In the genomic region with DNA sequence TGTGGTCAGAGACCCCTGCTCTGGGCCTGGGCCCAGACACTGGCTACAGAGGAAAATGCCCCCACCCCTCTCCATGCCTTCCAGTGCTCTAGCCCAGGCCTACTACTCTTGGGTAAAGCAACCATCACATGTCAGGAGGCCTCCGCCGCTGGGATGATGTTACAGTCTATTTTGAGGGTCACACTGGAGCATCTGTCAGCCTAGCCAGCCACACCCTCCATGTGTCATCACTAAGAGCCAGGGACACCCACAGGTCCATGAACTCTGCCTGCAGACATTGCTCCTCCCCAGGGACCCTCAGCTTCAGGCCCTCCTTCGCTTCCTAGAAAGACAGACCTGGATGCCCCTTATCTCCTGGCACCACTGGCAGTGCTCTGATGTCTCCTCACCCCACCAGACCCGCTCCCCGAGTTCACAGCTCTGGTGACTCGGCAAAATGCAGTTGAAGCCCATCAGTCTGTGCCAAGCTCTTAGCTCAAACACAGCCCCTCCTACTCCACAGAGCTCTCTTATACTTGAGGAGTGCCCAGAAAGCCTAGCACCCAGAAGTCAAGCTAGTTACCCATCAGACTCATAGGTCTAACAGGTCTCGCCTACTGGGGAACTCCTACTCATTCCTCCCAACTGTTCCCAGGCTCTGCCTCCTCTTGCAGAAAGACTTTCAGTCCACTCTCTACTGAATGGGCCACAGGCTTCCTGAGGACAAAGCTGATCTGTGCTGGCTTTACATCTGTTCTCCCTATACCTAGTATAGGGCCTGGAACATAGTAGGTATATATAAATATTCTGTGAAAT, we compare ENCODE assay signal across 1 cellular context.
TF ChIP-seq lines count a peak whose summit lies in the region.

No MANE protein-coding gene starts in this region.

TF ChIP-seq in K562, 482 proteins besides CTCF, POLR2A, EP300 and RAD21 (continued from another document and continues in another):
- TF ChIP-seq JUN (IDR thresholded peaks at IDR 0.05; ENCODE audit: borderline replicate concordance, low read depth, low read length) (no peak), JUN (CRISPR knock-in tag; IDR thresholded peaks at IDR 0.05; ENCODE audit: borderline replicate concordance) (no peak), TFAM (CRISPR knock-in tag; conservative IDR thresholded peaks at IDR 0.05) (no peak), GABPB1 (CRISPR knock-in tag; IDR thresholded peaks at IDR 0.05) (no peak), ZNF76 (CRISPR knock-in tag; IDR thresholded peaks at IDR 0.05; ENCODE audit: borderline replicate concordance) (no peak), PURB (CRISPR knock-in tag; IDR thresholded peaks at IDR 0.05; ENCODE audit: low read depth) (no peak), SNRNP70 (optimal IDR thresholded peaks at IDR 0.05; ENCODE audit: low read depth, low read length) (no peak), CREB1 (IDR thresholded peaks at IDR 0.05) (peak; percentile 61), CREB1 (CRISPR knock-in tag; IDR thresholded peaks at IDR 0.05) (no peak), ZKSCAN3 (CRISPR knock-in tag; IDR thresholded peaks at IDR 0.05) (no peak), SRF (CRISPR knock-in tag; IDR thresholded peaks at IDR 0.05) (no peak), ATF7 (IDR thresholded peaks at IDR 0.05) (no peak), MAFG (tag; conservative IDR thresholded peaks at IDR 0.05) (peak; percentile 73), TSC22D4 (tag; IDR thresholded peaks at IDR 0.05) (no peak), ZBTB8A (IDR thresholded peaks at IDR 0.05; ENCODE audit: partially characterized antibody) (no peak), C11orf30 (IDR thresholded peaks at IDR 0.05; ENCODE audit: low read depth) (peak; percentile 57; the same call in 1 of the 2 replicates), LCOR (CRISPR knock-in tag; IDR thresholded peaks at IDR 0.05) (no peak), ERF (CRISPR knock-in tag; IDR thresholded peaks at IDR 0.05) (no peak), ZNF780A (CRISPR knock-in tag; IDR thresholded peaks at IDR 0.05) (no peak), TAL1 (IDR thresholded peaks at IDR 0.05) (no peak), ZNF175 (CRISPR knock-in tag; IDR thresholded peaks at IDR 0.05; ENCODE audit: low read depth) (no peak), SIX5 (IDR thresholded peaks at IDR 0.05; ENCODE audit: borderline replicate concordance in 1 of 2, insufficient read depth in 1 of 2, low read depth in 1 of 2, low read length in 2 of 2) (no peak), TCF7 (IDR thresholded peaks at IDR 0.05; ENCODE audit: borderline replicate concordance) (no peak), NR2C2 (CRISPR knock-in tag; IDR thresholded peaks at IDR 0.05) (no peak), NR2C2 (tag; IDR thresholded peaks at IDR 0.05) (0 out of 2 replicates have a peak, but pooled peaks have one; percentile 21), SMARCC2 (IDR thresholded peaks at IDR 0.05; ENCODE audit: low read depth) (no peak), HNRNPK (IDR thresholded peaks at IDR 0.05; ENCODE audit: low read depth, low read length, poor library complexity, severe bottlenecking) (no peak), SMARCA4 (IDR thresholded peaks at IDR 0.05) (no peak), KLF1 (tag; IDR thresholded peaks at IDR 0.05) (no peak), MEIS2 (IDR thresholded peaks at IDR 0.05; ENCODE audit: partially characterized antibody) (peak; percentile 44), ZNF551 (CRISPR knock-in tag; IDR thresholded peaks at IDR 0.05) (no peak), ZNF282 (CRISPR knock-in tag; IDR thresholded peaks at IDR 0.05) (no peak), POU5F1 (IDR thresholded peaks at IDR 0.05; ENCODE audit: borderline replicate concordance, low read depth, low read length, partially characterized antibody) (no peak), CBX5 (IDR thresholded peaks at IDR 0.05; ENCODE audit: borderline replicate concordance, low read depth) (no peak), NFE2 (IDR thresholded peaks at IDR 0.05; ENCODE audit: low read depth) (peak; percentile 27; the same call in 1 of the 2 replicates), ZNF316 (IDR thresholded peaks at IDR 0.05) (peak; percentile 36), SIN3B (IDR thresholded peaks at IDR 0.05; ENCODE audit: low read depth) (no peak), ZNF431 (CRISPR knock-in tag; IDR thresholded peaks at IDR 0.05) (no peak), CBX3 (IDR thresholded peaks at IDR 0.05; ENCODE audit: borderline replicate concordance in 1 of 2, low read length in 2 of 2) (no peak), SP2 (IDR thresholded peaks at IDR 0.05; ENCODE audit: extremely low read depth, low read depth, low read length, poor library complexity, severe bottlenecking) (no peak)
- TF ChIP-seq, protein P1, sequence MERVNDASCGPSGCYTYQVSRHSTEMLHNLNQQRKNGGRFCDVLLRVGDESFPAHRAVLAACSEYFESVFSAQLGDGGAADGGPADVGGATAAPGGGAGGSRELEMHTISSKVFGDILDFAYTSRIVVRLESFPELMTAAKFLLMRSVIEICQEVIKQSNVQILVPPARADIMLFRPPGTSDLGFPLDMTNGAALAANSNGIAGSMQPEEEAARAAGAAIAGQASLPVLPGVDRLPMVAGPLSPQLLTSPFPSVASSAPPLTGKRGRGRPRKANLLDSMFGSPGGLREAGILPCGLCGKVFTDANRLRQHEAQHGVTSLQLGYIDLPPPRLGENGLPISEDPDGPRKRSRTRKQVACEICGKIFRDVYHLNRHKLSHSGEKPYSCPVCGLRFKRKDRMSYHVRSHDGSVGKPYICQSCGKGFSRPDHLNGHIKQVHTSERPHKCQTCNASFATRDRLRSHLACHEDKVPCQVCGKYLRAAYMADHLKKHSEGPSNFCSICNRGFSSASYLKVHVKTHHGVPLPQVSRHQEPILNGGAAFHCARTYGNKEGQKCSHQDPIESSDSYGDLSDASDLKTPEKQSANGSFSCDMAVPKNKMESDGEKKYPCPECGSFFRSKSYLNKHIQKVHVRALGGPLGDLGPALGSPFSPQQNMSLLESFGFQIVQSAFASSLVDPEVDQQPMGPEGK (CRISPR knock-in tag; IDR thresholded peaks at IDR 0.05; ENCODE audit: borderline replicate concordance): no peak
- TF ChIP-seq, protein P2, sequence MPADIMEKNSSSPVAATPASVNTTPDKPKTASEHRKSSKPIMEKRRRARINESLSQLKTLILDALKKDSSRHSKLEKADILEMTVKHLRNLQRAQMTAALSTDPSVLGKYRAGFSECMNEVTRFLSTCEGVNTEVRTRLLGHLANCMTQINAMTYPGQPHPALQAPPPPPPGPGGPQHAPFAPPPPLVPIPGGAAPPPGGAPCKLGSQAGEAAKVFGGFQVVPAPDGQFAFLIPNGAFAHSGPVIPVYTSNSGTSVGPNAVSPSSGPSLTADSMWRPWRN (IDR thresholded peaks at IDR 0.05; ENCODE audit: low read depth): no peak
- TF ChIP-seq, protein P3, sequence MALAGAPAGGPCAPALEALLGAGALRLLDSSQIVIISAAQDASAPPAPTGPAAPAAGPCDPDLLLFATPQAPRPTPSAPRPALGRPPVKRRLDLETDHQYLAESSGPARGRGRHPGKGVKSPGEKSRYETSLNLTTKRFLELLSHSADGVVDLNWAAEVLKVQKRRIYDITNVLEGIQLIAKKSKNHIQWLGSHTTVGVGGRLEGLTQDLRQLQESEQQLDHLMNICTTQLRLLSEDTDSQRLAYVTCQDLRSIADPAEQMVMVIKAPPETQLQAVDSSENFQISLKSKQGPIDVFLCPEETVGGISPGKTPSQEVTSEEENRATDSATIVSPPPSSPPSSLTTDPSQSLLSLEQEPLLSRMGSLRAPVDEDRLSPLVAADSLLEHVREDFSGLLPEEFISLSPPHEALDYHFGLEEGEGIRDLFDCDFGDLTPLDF (CRISPR knock-in tag; IDR thresholded peaks at IDR 0.05): no peak
- TF ChIP-seq, protein P4, sequence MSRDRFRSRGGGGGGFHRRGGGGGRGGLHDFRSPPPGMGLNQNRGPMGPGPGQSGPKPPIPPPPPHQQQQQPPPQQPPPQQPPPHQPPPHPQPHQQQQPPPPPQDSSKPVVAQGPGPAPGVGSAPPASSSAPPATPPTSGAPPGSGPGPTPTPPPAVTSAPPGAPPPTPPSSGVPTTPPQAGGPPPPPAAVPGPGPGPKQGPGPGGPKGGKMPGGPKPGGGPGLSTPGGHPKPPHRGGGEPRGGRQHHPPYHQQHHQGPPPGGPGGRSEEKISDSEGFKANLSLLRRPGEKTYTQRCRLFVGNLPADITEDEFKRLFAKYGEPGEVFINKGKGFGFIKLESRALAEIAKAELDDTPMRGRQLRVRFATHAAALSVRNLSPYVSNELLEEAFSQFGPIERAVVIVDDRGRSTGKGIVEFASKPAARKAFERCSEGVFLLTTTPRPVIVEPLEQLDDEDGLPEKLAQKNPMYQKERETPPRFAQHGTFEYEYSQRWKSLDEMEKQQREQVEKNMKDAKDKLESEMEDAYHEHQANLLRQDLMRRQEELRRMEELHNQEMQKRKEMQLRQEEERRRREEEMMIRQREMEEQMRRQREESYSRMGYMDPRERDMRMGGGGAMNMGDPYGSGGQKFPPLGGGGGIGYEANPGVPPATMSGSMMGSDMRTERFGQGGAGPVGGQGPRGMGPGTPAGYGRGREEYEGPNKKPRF (IDR thresholded peaks at IDR 0.05; ENCODE audit: low read depth, low read length): no peak
- TF ChIP-seq, protein P5, sequence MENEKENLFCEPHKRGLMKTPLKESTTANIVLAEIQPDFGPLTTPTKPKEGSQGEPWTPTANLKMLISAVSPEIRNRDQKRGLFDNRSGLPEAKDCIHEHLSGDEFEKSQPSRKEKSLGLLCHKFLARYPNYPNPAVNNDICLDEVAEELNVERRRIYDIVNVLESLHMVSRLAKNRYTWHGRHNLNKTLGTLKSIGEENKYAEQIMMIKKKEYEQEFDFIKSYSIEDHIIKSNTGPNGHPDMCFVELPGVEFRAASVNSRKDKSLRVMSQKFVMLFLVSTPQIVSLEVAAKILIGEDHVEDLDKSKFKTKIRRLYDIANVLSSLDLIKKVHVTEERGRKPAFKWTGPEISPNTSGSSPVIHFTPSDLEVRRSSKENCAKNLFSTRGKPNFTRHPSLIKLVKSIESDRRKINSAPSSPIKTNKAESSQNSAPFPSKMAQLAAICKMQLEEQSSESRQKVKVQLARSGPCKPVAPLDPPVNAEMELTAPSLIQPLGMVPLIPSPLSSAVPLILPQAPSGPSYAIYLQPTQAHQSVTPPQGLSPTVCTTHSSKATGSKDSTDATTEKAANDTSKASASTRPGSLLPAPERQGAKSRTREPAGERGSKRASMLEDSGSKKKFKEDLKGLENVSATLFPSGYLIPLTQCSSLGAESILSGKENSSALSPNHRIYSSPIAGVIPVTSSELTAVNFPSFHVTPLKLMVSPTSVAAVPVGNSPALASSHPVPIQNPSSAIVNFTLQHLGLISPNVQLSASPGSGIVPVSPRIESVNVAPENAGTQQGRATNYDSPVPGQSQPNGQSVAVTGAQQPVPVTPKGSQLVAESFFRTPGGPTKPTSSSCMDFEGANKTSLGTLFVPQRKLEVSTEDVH (IDR thresholded peaks at IDR 0.05; ENCODE audit: low read depth, partially characterized antibody): no peak
- TF ChIP-seq, protein P6, sequence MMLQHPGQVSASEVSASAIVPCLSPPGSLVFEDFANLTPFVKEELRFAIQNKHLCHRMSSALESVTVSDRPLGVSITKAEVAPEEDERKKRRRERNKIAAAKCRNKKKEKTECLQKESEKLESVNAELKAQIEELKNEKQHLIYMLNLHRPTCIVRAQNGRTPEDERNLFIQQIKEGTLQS (IDR thresholded peaks at IDR 0.05): peak; percentile 40; the same call in 1 of the 2 replicates
- TF ChIP-seq, protein P6 (CRISPR knock-in tag; conservative IDR thresholded peaks at IDR 0.05): no peak
- TF ChIP-seq, protein P7, sequence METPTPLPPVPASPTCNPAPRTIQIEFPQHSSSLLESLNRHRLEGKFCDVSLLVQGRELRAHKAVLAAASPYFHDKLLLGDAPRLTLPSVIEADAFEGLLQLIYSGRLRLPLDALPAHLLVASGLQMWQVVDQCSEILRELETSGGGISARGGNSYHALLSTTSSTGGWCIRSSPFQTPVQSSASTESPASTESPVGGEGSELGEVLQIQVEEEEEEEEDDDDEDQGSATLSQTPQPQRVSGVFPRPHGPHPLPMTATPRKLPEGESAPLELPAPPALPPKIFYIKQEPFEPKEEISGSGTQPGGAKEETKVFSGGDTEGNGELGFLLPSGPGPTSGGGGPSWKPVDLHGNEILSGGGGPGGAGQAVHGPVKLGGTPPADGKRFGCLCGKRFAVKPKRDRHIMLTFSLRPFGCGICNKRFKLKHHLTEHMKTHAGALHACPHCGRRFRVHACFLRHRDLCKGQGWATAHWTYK (CRISPR knock-in tag; IDR thresholded peaks at IDR 0.05): no peak
- TF ChIP-seq, protein P8, sequence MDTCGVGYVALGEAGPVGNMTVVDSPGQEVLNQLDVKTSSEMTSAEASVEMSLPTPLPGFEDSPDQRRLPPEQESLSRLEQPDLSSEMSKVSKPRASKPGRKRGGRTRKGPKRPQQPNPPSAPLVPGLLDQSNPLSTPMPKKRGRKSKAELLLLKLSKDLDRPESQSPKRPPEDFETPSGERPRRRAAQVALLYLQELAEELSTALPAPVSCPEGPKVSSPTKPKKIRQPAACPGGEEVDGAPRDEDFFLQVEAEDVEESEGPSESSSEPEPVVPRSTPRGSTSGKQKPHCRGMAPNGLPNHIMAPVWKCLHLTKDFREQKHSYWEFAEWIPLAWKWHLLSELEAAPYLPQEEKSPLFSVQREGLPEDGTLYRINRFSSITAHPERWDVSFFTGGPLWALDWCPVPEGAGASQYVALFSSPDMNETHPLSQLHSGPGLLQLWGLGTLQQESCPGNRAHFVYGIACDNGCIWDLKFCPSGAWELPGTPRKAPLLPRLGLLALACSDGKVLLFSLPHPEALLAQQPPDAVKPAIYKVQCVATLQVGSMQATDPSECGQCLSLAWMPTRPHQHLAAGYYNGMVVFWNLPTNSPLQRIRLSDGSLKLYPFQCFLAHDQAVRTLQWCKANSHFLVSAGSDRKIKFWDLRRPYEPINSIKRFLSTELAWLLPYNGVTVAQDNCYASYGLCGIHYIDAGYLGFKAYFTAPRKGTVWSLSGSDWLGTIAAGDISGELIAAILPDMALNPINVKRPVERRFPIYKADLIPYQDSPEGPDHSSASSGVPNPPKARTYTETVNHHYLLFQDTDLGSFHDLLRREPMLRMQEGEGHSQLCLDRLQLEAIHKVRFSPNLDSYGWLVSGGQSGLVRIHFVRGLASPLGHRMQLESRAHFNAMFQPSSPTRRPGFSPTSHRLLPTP (IDR thresholded peaks at IDR 0.05; ENCODE audit: borderline replicate concordance, extremely low read depth, insufficient read length): no peak
- TF ChIP-seq, protein P9, sequence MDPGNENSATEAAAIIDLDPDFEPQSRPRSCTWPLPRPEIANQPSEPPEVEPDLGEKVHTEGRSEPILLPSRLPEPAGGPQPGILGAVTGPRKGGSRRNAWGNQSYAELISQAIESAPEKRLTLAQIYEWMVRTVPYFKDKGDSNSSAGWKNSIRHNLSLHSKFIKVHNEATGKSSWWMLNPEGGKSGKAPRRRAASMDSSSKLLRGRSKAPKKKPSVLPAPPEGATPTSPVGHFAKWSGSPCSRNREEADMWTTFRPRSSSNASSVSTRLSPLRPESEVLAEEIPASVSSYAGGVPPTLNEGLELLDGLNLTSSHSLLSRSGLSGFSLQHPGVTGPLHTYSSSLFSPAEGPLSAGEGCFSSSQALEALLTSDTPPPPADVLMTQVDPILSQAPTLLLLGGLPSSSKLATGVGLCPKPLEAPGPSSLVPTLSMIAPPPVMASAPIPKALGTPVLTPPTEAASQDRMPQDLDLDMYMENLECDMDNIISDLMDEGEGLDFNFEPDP (CRISPR knock-in tag; IDR thresholded peaks at IDR 0.05): no peak
